ENCODE assay signal across 19 cellular contexts in genomic region chr17:56744721-56745120, GRCh38.
"Had no signal": no experiment of that assay in that cellular context is flagged by ENCODE, and none has a peak within 500 bp of the region (broad histone marks: within the 10 kb centered on the region; RNA-seq: fewer than 3 reads in every experiment).

No MANE protein-coding gene starts in this region.

- DNase-seq: activated CD4-positive, alpha-beta T cell treated with anti-CD3 and anti-CD28 coated beads for 1 hour; activated CD4-positive, alpha-beta T cell treated with anti-CD3 and anti-CD28 coated beads, Interleukin-2, amount 50 U/mL, for 48 hours; activated naive CD4-positive, alpha-beta T cell treated with anti-CD3 and anti-CD28 coated beads for 36 hours; activated naive CD8-positive, alpha-beta T cell treated with anti-CD3 and anti-CD28 coated beads, Interleukin-2, amount 50 U/mL, for 24 hours; activated T-cell treated with anti-CD3 and anti-CD28 coated beads, Interleukin-2, amount 50 U/mL, for 1 hour; aorta; cerebellar nuclear complex; effector memory CD4-positive, alpha-beta T cell; foreskin melanocyte; heart left ventricle; left cardiac atrium; naive B cell; ovary; sigmoid colon; stimulated activated CD4-positive, alpha-beta T cell treated with anti-CD3 and anti-CD28 coated beads, Interleukin-12 subunit alpha, Interleukin-12 subunit beta, amount 100 ng/mL, for 4 hours; upper lobe of right lung had no signal

- H3K9me3 Mint-ChIP-seq: activated naive CD4-positive, alpha-beta T cell treated with anti-CD3 and anti-CD28 coated beads for 36 hours; activated naive CD8-positive, alpha-beta T cell treated with anti-CD3 and anti-CD28 coated beads, Interleukin-2, amount 50 U/mL, for 24 hours; activated T-helper 2 cell treated with anti-CD3 and anti-CD28 coated beads, Interferon-gamma antibody, Interleukin-2, Interleukin-4, amounts not matched to agents 10 μg/mL and 5 μg/mL and 100 μg/mL, durations not matched to agents 14 hours and 24 hours and 36 hours; stimulated activated effector memory CD8-positive, alpha-beta T cell treated with anti-CD3 and anti-CD28 coated beads, Interleukin-12 subunit alpha, Interleukin-12 subunit beta, amount 100 ng/mL, for 72 hours had no signal

- H3K27me3 Mint-ChIP-seq: activated naive CD8-positive, alpha-beta T cell treated with anti-CD3 and anti-CD28 coated beads, Interleukin-2, amount 50 U/mL, for 24 hours had no signal

- ATAC-seq: activated naive CD8-positive, alpha-beta T cell treated with anti-CD3 and anti-CD28 coated beads, Interleukin-2, amount 50 U/mL, for 24 hours; left cardiac atrium; stimulated activated effector memory CD8-positive, alpha-beta T cell treated with anti-CD3 and anti-CD28 coated beads, Interleukin-12 subunit alpha, Interleukin-12 subunit beta, amount 100 ng/mL, for 72 hours had no signal

- H3K4me1 Mint-ChIP-seq: activated naive CD8-positive, alpha-beta T cell treated with anti-CD3 and anti-CD28 coated beads, Interleukin-2, amount 50 U/mL, for 24 hours; naive B cell; stimulated activated effector memory CD8-positive, alpha-beta T cell treated with anti-CD3 and anti-CD28 coated beads, Interleukin-12 subunit alpha, Interleukin-12 subunit beta, amount 100 ng/mL, for 72 hours had no signal

- H3K36me3 Mint-ChIP-seq: naive B cell; stimulated activated effector memory CD8-positive, alpha-beta T cell treated with anti-CD3 and anti-CD28 coated beads, Interleukin-12 subunit alpha, Interleukin-12 subunit beta, amount 100 ng/mL, for 72 hours had no signal

- H3K27ac Mint-ChIP-seq: activated naive CD4-positive, alpha-beta T cell treated with anti-CD3 and anti-CD28 coated beads for 36 hours; activated naive CD8-positive, alpha-beta T cell treated with anti-CD3 and anti-CD28 coated beads, Interleukin-2, amount 50 U/mL, for 24 hours; activated T-helper 2 cell treated with anti-CD3 and anti-CD28 coated beads, Interferon-gamma antibody, Interleukin-2, Interleukin-4, amounts not matched to agents 10 μg/mL and 5 μg/mL and 100 μg/mL, durations not matched to agents 14 hours and 24 hours and 36 hours; naive B cell; neural progenitor cell; stimulated activated effector memory CD8-positive, alpha-beta T cell treated with anti-CD3 and anti-CD28 coated beads, Interleukin-12 subunit alpha, Interleukin-12 subunit beta, amount 100 ng/mL, for 72 hours had no signal

- H3K4me3 Mint-ChIP-seq: activated naive CD4-positive, alpha-beta T cell treated with anti-CD3 and anti-CD28 coated beads for 36 hours; activated naive CD8-positive, alpha-beta T cell treated with anti-CD3 and anti-CD28 coated beads, Interleukin-2, amount 50 U/mL, for 24 hours; naive B cell; neural progenitor cell; stimulated activated effector memory CD8-positive, alpha-beta T cell treated with anti-CD3 and anti-CD28 coated beads, Interleukin-12 subunit alpha, Interleukin-12 subunit beta, amount 100 ng/mL, for 72 hours had no signal
